ENCODE assay signal across 19 cellular contexts in genomic region chr6:105094133-105094640, GRCh38.
DNase-seq lines count a peak whose midpoint lies in the region; ATAC-seq and TF ChIP-seq lines count a peak whose summit lies in the region.
"Had no signal": no experiment of that assay in that cellular context is flagged by ENCODE, and none has a peak within 500 bp of the region (broad histone marks: within the 10 kb centered on the region; RNA-seq: fewer than 3 reads in every experiment).

No MANE protein-coding gene starts in this region.

- no peak overlapping the region for H3K14ac ChIP-seq in H9 (ENCODE audit: insufficient read depth, low read length)

- TF ChIP-seq CTCF in AG09309 (IDR thresholded peaks at IDR 0.05; ENCODE audit: control insufficient read depth, insufficient read depth, low read depth, low read length, missing control alignments) (peak; percentile 9), H9 (conservative IDR thresholded peaks at IDR 0.05) (peak; percentile 32; the same call in 1 of the 3 replicates), WERI-Rb-1 (IDR thresholded peaks at IDR 0.05; ENCODE audit: low read depth, low read length) (0 out of 2 replicates have a peak, but pooled peaks have one; percentile 5), esophagus muscularis mucosa (IDR thresholded peaks at IDR 0.05) (no peak)

- H3K4me1 Mint-ChIP-seq in H9 = no peaks in the 10 kb centered on the region
- H3K4me1 Mint-ChIP-seq in effector memory CD8-positive, alpha-beta T cell (ENCODE audit: low read depth in 2 of 2) = no peaks in the 10 kb centered on the region
- H3K4me1 Mint-ChIP-seq: CD14-positive monocyte had no signal

- H3K27me3 Mint-ChIP-seq in H9 (ENCODE audit: low read depth) = no peaks in the 10 kb centered on the region; the same call in 1 of the 2 replicates
- no peaks in the 10 kb centered on the region for H3K27me3 Mint-ChIP-seq in effector memory CD8-positive, alpha-beta T cell

- H3K4me3 ChIP-seq in AG09309 (ENCODE audit: control insufficient read depth, low read depth, low read length) = no peak overlapping the region
- no peak overlapping the region for H3K4me3 ChIP-seq in WERI-Rb-1 (ENCODE audit: low read depth, low read length)
- no peak overlapping the region for H3K4me3 ChIP-seq in esophagus muscularis mucosa

- no peak overlapping the region for H2AK5ac ChIP-seq in H9 (ENCODE audit: insufficient read length, low read length)

- no peak overlapping the region for H3K56ac ChIP-seq in H9 (ENCODE audit: insufficient read length, low read depth, low read length)

- H3K4me3 Mint-ChIP-seq in H9 = no peak overlapping the region
- no peak overlapping the region for H3K4me3 Mint-ChIP-seq in effector memory CD8-positive, alpha-beta T cell
- H3K4me3 Mint-ChIP-seq: CD14-positive monocyte, HFFc6 had no signal

- no peaks in the 10 kb centered on the region for H3K79me1 ChIP-seq in H9 (ENCODE audit: insufficient read depth, low read depth, low read length, poor library complexity, severe bottlenecking)

- H2AFZ ChIP-seq in H9 (ENCODE audit: low read length) = no peak overlapping the region

- no peak overlapping the region for H3K4me2 ChIP-seq in H9 (ENCODE audit: insufficient read depth, insufficient read length, low read length)

- no peaks in the 10 kb centered on the region for H3K9me3 Mint-ChIP-seq in H9
- H3K9me3 Mint-ChIP-seq in effector memory CD8-positive, alpha-beta T cell = no peaks in the 10 kb centered on the region
- H3K9me3 Mint-ChIP-seq: HFFc6 had no signal

- H3K9me3 ChIP-seq in H9 (ENCODE audit: control insufficient read depth, low read depth, low read length) = no peaks in the 10 kb centered on the region
- no peaks in the 10 kb centered on the region for H3K9me3 ChIP-seq in WERI-Rb-1 (ENCODE audit: severe bottlenecking)
- H3K9me3 ChIP-seq in esophagus muscularis mucosa = no peaks in the 10 kb centered on the region

- H3T11ph ChIP-seq in H9 (ENCODE audit: low read length) = no peak overlapping the region

- no peak overlapping the region for H4K91ac ChIP-seq in H9 (ENCODE audit: insufficient read length, low read depth, low read length)

- H3K36me3 ChIP-seq in WERI-Rb-1 (no peaks in the 10 kb centered on the region), esophagus muscularis mucosa (peaks cover 6 to 31% (median 23%) of the 10 kb centered on the region in 4 donors)

- H3K27ac Mint-ChIP-seq in H9 = peak overlapping the region in 1 of 3 experiments; percentile 27; a peak in 1 of 7 replicates
- H3K27ac Mint-ChIP-seq in effector memory CD8-positive, alpha-beta T cell = no peak overlapping the region
- H3K27ac Mint-ChIP-seq: HFFc6 had no signal

- DNase-seq in AG09309 (ENCODE audit: low read depth) = no peak
- DNase-seq in H9 = no peak
- DNase-seq in WERI-Rb-1 = no peak
- peak; percentile 91 for DNase-seq in esophagus muscularis mucosa (ENCODE audit: extremely low spot score)
- DNase-seq in NCI-H1048 (lab: John Stamatoyannopoulos, UW) = no peak
- DNase-seq in pons (ENCODE audit: low spot score) = no peak
- DNase-seq in effector memory CD8-positive, alpha-beta T cell = no peak
- DNase-seq in OCI-M2 (lab: John Stamatoyannopoulos, UW; ENCODE audit: unreplicated experiment) = no peak
- DNase-seq: DMS153, GDM1, HFFc6, KG1, NCI-H1417 treated with DMSO at 0.1 percent for 48 hours, NCI-H187 treated with DMSO at 0.1 percent for 48 hours, NCI-H2227 treated with DMSO at 0.1 percent for 48 hours, NCI-H510A treated with DMSO at 0.1 percent for 48 hours, NCI-H82 had no signal

- H3K9ac ChIP-seq in H9 (ENCODE audit: extremely low read depth, insufficient read length, low read length) = no peak overlapping the region

- no peak overlapping the region for H2BK5ac ChIP-seq in H9 (ENCODE audit: insufficient read length, low read length)

- H2BK20ac ChIP-seq in H9 (ENCODE audit: low read depth, low read length, poor library complexity, severe bottlenecking) = no peak overlapping the region

- H4K8ac ChIP-seq in H9 (replicated peaks; ENCODE audit: insufficient read length, low read depth, low read length) = no peak overlapping the region

- no peak for TF ChIP-seq EP300 in esophagus muscularis mucosa (IDR thresholded peaks at IDR 0.05)

- H3K27me3 ChIP-seq in H9 (ENCODE audit: insufficient read depth, low read length) = no peaks in the 10 kb centered on the region
- no peaks in the 10 kb centered on the region for H3K27me3 ChIP-seq in WERI-Rb-1 (ENCODE audit: insufficient read depth, low read depth, severe bottlenecking)
- H3K27me3 ChIP-seq in esophagus muscularis mucosa = no peaks in the 10 kb centered on the region

- H3K18ac ChIP-seq in H9 (ENCODE audit: insufficient read length, low read depth, low read length) = no peak overlapping the region

- H3K36me3 Mint-ChIP-seq in H9 (ENCODE audit: insufficient read depth in 1 of 3, low read depth in 3 of 3) = 0 out of 7 replicates have a peak, but pooled peaks cover 0 to under 1% (median 0%) of the 10 kb centered on the region in 3 experiments
- H3K36me3 Mint-ChIP-seq in effector memory CD8-positive, alpha-beta T cell (ENCODE audit: insufficient read depth) = no peaks in the 10 kb centered on the region
- H3K36me3 Mint-ChIP-seq: CD14-positive monocyte had no signal

- H2BK12ac ChIP-seq in H9 (ENCODE audit: insufficient read length, low read depth, low read length) = no peak overlapping the region

- intact Hi-C loops in esophagus muscularis mucosa (cut with DNase I) = no loop called here

- H2BK15ac ChIP-seq in H9 (ENCODE audit: low read depth, low read length) = no peak overlapping the region

- TF ChIP-seq POLR2A in esophagus muscularis mucosa (IDR thresholded peaks at IDR 0.05; ENCODE audit: low read depth) = no peak

- H3K4me1 ChIP-seq in H9 (ENCODE audit: insufficient read depth, low read length) (no peaks in the 10 kb centered on the region), esophagus muscularis mucosa (no peaks in the 10 kb centered on the region)

- no peak overlapping the region for H3K4ac ChIP-seq in H9 (ENCODE audit: low read depth, low read length)

- no peak overlapping the region for H4K5ac ChIP-seq in H9 (ENCODE audit: insufficient read length, low read depth, low read length)

- WGBS in H9 (ENCODE audit: extremely low coverage, insufficient read length, low lambda C conversion rate) = no CpG with 5 or more reads among the region's 10 CpGs
- WGBS in esophagus muscularis mucosa = 93% methylated on average over 9 of the region's 10 CpGs

- H3K23me2 ChIP-seq in H9 (ENCODE audit: insufficient read length, low read depth, low read length, poor library complexity, severe bottlenecking) = no peaks in the 10 kb centered on the region

- no peak overlapping the region for H3K27ac ChIP-seq in H9 (ENCODE audit: insufficient read length, low read depth, low read length)
- no peak overlapping the region for H3K27ac ChIP-seq in WERI-Rb-1
- no peak overlapping the region for H3K27ac ChIP-seq in esophagus muscularis mucosa (replicated peaks in 1 of 4)

- no peaks in the 10 kb centered on the region for H3K79me2 ChIP-seq in H9 (ENCODE audit: insufficient read depth, low read length)

- H3K23ac ChIP-seq in H9 (ENCODE audit: insufficient read length, low read depth, low read length) = no peak overlapping the region

- no peak overlapping the region for H2BK120ac ChIP-seq in H9 (ENCODE audit: low read depth, low read length, poor library complexity, severe bottlenecking)

- H4K20me1 ChIP-seq in H9 (ENCODE audit: control insufficient read depth, insufficient read depth, insufficient read length) = no peaks in the 10 kb centered on the region

- no peak for ATAC-seq in effector memory CD8-positive, alpha-beta T cell (replicated peaks)
- ATAC-seq: Right ventricle myocardium inferior had no signal

Comparison
In these comparisons a context has a peak if more than half of its experiments do, and no peak if none do; other contexts are left out.
1. CTCF ChIP-seq: peak in AG09309 (single experiment), H9 (single experiment) and WERI-Rb-1 (single experiment); none in esophagus muscularis mucosa (0 of 3).